9 cellular contexts compared by ENCODE assay signal in genomic region chr9:98333703-98334582, GRCh38.
DNase-seq lines count a peak whose midpoint lies in the region; ATAC-seq and TF ChIP-seq lines count a peak whose summit lies in the region.
"Had no signal": no experiment of that assay in that cellular context is flagged by ENCODE, and none has a peak within 500 bp of the region (broad histone marks: within the 10 kb centered on the region; RNA-seq: fewer than 3 reads in every experiment).

No MANE protein-coding gene starts in this region.

- peak; percentile 44 for DNase-seq in AG04450 (ENCODE audit: low read depth, low spot score)
- peak; percentile 58 for DNase-seq in HS-27A (ENCODE audit: low read depth)
- peak; percentile 28 to 74 (median 70) for DNase-seq in adrenal gland
- DNase-seq in glomerular endothelial cell (ENCODE audit: extremely low read depth, low read depth, low spot score): peak; percentile 94
- no peak for DNase-seq in stimulated activated CD8-positive, alpha-beta memory T cell treated with anti-CD3 and anti-CD28 coated beads, Interleukin-4, amount 100 ng/mL, for 48 hours
- no peak for DNase-seq in activated CD4-positive, alpha-beta T cell treated with anti-CD3 and anti-CD28 coated beads for 4 hours
- DNase-seq in prostate gland (ENCODE audit: low spot score): no peak
- DNase-seq: heart left ventricle had no signal

- H3K36me3 ChIP-seq in adrenal gland (replicated peaks in 1 of 2) (no peaks in the 10 kb centered on the region), prostate gland (no peaks in the 10 kb centered on the region)
- H3K36me3 ChIP-seq: heart left ventricle had no signal

- H3K4me3 ChIP-seq in AG04450 (ENCODE audit: low read depth, low read length): no peak overlapping the region
- no peak overlapping the region for H3K4me3 ChIP-seq in adrenal gland
- no peak overlapping the region for H3K4me3 ChIP-seq in prostate gland
- H3K4me3 ChIP-seq: heart left ventricle had no signal

- no peak for TF ChIP-seq CTCF in AG04450 (IDR thresholded peaks at IDR 0.05; ENCODE audit: low read depth, low read length)
- TF ChIP-seq CTCF in adrenal gland (IDR thresholded peaks at IDR 0.05): no peak
- no peak for TF ChIP-seq CTCF in prostate gland (IDR thresholded peaks at IDR 0.05)

- H3K27ac ChIP-seq in AG04450 (ENCODE audit: low read depth, low read length): no peak overlapping the region
- H3K27ac ChIP-seq in adrenal gland: no peak overlapping the region
- no peak overlapping the region for H3K27ac ChIP-seq in prostate gland
- H3K27ac ChIP-seq: heart left ventricle had no signal

- CTCF ChIA-PET in AG04450 (lab: Charles Lee): interaction anchor here (2.8 kb wide), 1 partner anchor 442 kb away, joined by 14 read pairs; no protein-coding TSS in a partner anchor

- intact Hi-C loops in adrenal gland (cut with DNase I): no loop called here
- intact Hi-C loops in prostate gland (cut with DNase I): no loop called here

- TF ChIP-seq POLR2A in adrenal gland (IDR thresholded peaks at IDR 0.05) (no peak), prostate gland (IDR thresholded peaks at IDR 0.05) (no peak)

- H3K4me1 ChIP-seq in adrenal gland (replicated peaks in 1 of 2) (no peaks in the 10 kb centered on the region), prostate gland (replicated peaks) (no peaks in the 10 kb centered on the region)
- H3K4me1 ChIP-seq: heart left ventricle had no signal

- POLR2A ChIA-PET in AG04450 (lab: Yijun Ruan, JAX): no interaction called here

- H3K9me3 ChIP-seq in AG04450 (ENCODE audit: control insufficient read depth, insufficient read depth, low read length) (no peaks in the 10 kb centered on the region), adrenal gland (replicated peaks in 1 of 3) (no peaks in the 10 kb centered on the region), prostate gland (no peaks in the 10 kb centered on the region)

- ATAC-seq in GM21423 (IDR thresholded peaks at IDR 0.05; ENCODE audit: unreplicated experiment): no peak
- ATAC-seq: heart left ventricle had no signal

- H3K27me3 ChIP-seq in AG04450 (ENCODE audit: control insufficient read depth, insufficient read depth, low read length): no peaks in the 10 kb centered on the region
- H3K27me3 ChIP-seq in adrenal gland: no peaks in the 10 kb centered on the region
- no peaks in the 10 kb centered on the region for H3K27me3 ChIP-seq in prostate gland (replicated peaks; ENCODE audit: insufficient read depth)

- WGBS in adrenal gland, 4 donors: 55 to 64% (median 59%) methylated on average over 5 of the region's 5 CpGs
- 74% methylated on average over 5 of the region's 5 CpGs for WGBS in prostate gland

Comparison
In these comparisons a context has a peak if more than half of its experiments do, and no peak if none do; other contexts are left out.
1. DNase-seq: peak in AG04450 (single experiment), HS-27A (single experiment), adrenal gland (7 of 7) and glomerular endothelial cell (single experiment); none in stimulated activated CD8-positive, alpha-beta memory T cell treated with anti-CD3 and anti-CD28 coated beads, Interleukin-4, amount 100 ng/mL, for 48 hours (single experiment), activated CD4-positive, alpha-beta T cell treated with anti-CD3 and anti-CD28 coated beads for 4 hours (0 of 2) and prostate gland (single experiment).